Comparison of ENCODE assay signal across 8 cellular contexts in the genomic region with DNA sequence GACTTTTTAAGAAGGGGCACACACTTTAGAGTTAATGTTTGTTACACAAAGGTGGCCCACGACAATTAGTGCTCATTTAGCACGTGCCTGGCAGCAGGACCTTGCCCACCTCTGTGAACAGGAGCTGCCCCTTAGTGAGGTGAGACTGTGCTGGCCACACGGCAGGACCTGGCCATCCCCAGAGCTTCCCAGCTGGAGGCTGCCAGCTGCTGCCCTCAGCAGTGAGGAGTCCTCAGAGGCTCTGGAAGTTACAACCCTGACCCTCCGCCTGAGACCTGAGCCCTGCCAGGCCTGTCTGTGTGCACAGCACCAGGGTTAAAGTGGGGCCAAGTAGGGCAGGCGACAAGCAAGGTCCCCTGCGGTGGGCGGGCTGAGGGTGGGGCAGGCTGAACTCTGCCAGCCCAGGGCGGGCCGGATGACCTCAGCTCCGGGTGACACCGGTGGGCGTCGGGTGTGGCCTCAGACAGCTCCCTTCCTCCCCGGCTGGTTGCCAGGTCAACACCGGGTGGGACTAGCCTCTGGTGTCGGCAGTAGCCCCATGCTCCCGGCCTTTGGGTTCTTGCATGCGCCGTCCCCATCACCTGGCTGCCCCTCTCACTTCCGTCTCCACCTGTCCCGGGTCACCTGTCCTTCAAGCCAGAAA. TPM values are rescaled to one million over a fixed set of nuclear protein-coding genes. Genes with fewer than 3 reads are reported as not detected.
DNase-seq lines count a peak whose midpoint lies in the region; ATAC-seq, FAIRE-seq and TF ChIP-seq lines count a peak whose summit lies in the region.

No MANE protein-coding gene starts in this region.

- no peak for FAIRE-seq in kidney (lab: Jason Lieb, UNC)

- POLR2A ChIA-PET in activated naive CD8-positive, alpha-beta T cell treated with anti-CD3 and anti-CD28 coated beads, Interleukin-2, amount 10 ng/mL, durations not matched to agents 7 days and 5 days (lab: Charles Lee) = no interaction called here

- H3K36me3 Mint-ChIP-seq in activated T-cell treated with anti-CD3 and anti-CD28 coated beads, Interleukin-2, amount 50 U/mL, for 24 hours (ENCODE audit: low read depth) = no peaks in the 10 kb centered on the region
- H3K36me3 Mint-ChIP-seq in activated naive CD8-positive, alpha-beta T cell treated with anti-CD3 and anti-CD28 coated beads, Interleukin-2, amount 10 ng/mL, durations not matched to agents 7 days and 5 days = no peaks in the 10 kb centered on the region

- no peaks in the 10 kb centered on the region for H3K27me3 ChIP-seq in thoracic aorta (replicated peaks; ENCODE audit: insufficient read depth)

- ATAC-seq in activated naive CD8-positive, alpha-beta T cell treated with anti-CD3 and anti-CD28 coated beads, Interleukin-2, amount 10 ng/mL, durations not matched to agents 7 days and 5 days (ENCODE audit: low read depth) = no peak
- no peak for ATAC-seq in thoracic aorta (ENCODE audit: insufficient number of reproducible peaks, low FRiP score, low read depth)

- H3K4me3 ChIP-seq in kidney (ENCODE audit: low read length in 2 of 2) (no peak overlapping the region), thoracic aorta (peak overlapping the region; percentile 72)

- no peaks in the 10 kb centered on the region for H3K9me3 Mint-ChIP-seq in activated T-cell treated with anti-CD3 and anti-CD28 coated beads, Interleukin-2, amount 50 U/mL, for 24 hours
- no peaks in the 10 kb centered on the region for H3K9me3 Mint-ChIP-seq in activated naive CD8-positive, alpha-beta T cell treated with anti-CD3 and anti-CD28 coated beads, Interleukin-2, amount 10 ng/mL, durations not matched to agents 7 days and 5 days

- H3K4me1 Mint-ChIP-seq in activated T-cell treated with anti-CD3 and anti-CD28 coated beads, Interleukin-2, amount 50 U/mL, for 24 hours (ENCODE audit: low read depth) = peaks cover 1% of the 10 kb centered on the region
- H3K4me1 Mint-ChIP-seq in activated naive CD8-positive, alpha-beta T cell treated with anti-CD3 and anti-CD28 coated beads, Interleukin-2, amount 10 ng/mL, durations not matched to agents 7 days and 5 days = no peaks in the 10 kb centered on the region

- H3K27ac Mint-ChIP-seq in activated T-cell treated with anti-CD3 and anti-CD28 coated beads, Interleukin-2, amount 50 U/mL, for 24 hours = no peak overlapping the region
- H3K27ac Mint-ChIP-seq in activated naive CD8-positive, alpha-beta T cell treated with anti-CD3 and anti-CD28 coated beads, Interleukin-2, amount 10 ng/mL, durations not matched to agents 7 days and 5 days = no peak overlapping the region

- H3K9ac ChIP-seq in kidney (ENCODE audit: low read length in 2 of 2) = peak overlapping the region in 1 of 2 donors; percentile 61

- H3K4me1 ChIP-seq in kidney (ENCODE audit: control insufficient read depth in 1 of 2, insufficient read depth in 1 of 2, low read depth in 1 of 2, low read length in 2 of 2) (peaks cover 11 to 19% of the 10 kb centered on the region in 2 donors), thoracic aorta (ENCODE audit: control insufficient read depth in 1 of 2, low read depth in 2 of 2) (peaks cover 0 to 7% of the 10 kb centered on the region in 2 donors)

- H3K4me3 Mint-ChIP-seq in activated T-cell treated with anti-CD3 and anti-CD28 coated beads, Interleukin-2, amount 50 U/mL, for 24 hours = no peak overlapping the region
- H3K4me3 Mint-ChIP-seq in activated naive CD8-positive, alpha-beta T cell treated with anti-CD3 and anti-CD28 coated beads, Interleukin-2, amount 10 ng/mL, durations not matched to agents 7 days and 5 days = no peak overlapping the region

- H3K36me3 ChIP-seq in kidney (ENCODE audit: control insufficient read depth in 1 of 2, insufficient read depth in 2 of 2, low read length in 2 of 2) (no peaks in the 10 kb centered on the region), thoracic aorta (no peaks in the 10 kb centered on the region)

- peaks cover 5% of the 10 kb centered on the region for H3K27me3 Mint-ChIP-seq in activated T-cell treated with anti-CD3 and anti-CD28 coated beads, Interleukin-2, amount 50 U/mL, for 24 hours
- peaks cover 4% of the 10 kb centered on the region for H3K27me3 Mint-ChIP-seq in activated naive CD8-positive, alpha-beta T cell treated with anti-CD3 and anti-CD28 coated beads, Interleukin-2, amount 10 ng/mL, durations not matched to agents 7 days and 5 days

- TF ChIP-seq CTCF in kidney (IDR thresholded peaks at IDR 0.05; ENCODE audit: borderline replicate concordance, extremely low read depth, insufficient read depth) (no peak), thoracic aorta (IDR thresholded peaks at IDR 0.05) (no peak)

- intact Hi-C loops in kidney (cut with DNase I) = loop anchor here (5.0 kb wide), 1 partner anchor 217 kb away; no protein-coding TSS in a partner anchor

- H3K9me3 ChIP-seq in kidney (ENCODE audit: control insufficient read depth in 1 of 2, low read length in 2 of 2) = no peaks in the 10 kb centered on the region
- no peaks in the 10 kb centered on the region for H3K9me3 ChIP-seq in thoracic aorta

- H3K27ac ChIP-seq in kidney (ENCODE audit: low read depth in 2 of 2, low read length in 2 of 2) = peak overlapping the region; percentile 35 to 67
- H3K27ac ChIP-seq in thoracic aorta = peak overlapping the region in 1 of 2 donors; percentile 26

- DNase-seq in activated T-cell treated with anti-CD3 and anti-CD28 coated beads, Interleukin-2, amount 50 U/mL, for 24 hours = peak; percentile 46
- no peak for DNase-seq in activated T-cell treated with anti-CD3 and anti-CD28 coated beads, Interleukin-2, amount 50 U/mL, for 1 hour
- DNase-seq in activated naive CD8-positive, alpha-beta T cell treated with anti-CD3 and anti-CD28 coated beads, Interleukin-2, amount 10 ng/mL, durations not matched to agents 7 days and 5 days = peak; percentile 26
- peak; percentile 96 for DNase-seq in kidney
- DNase-seq in thoracic aorta (ENCODE audit: low spot score) = no peak
- DNase-seq in EL = no peak
- no peak for DNase-seq in activated gamma-delta T cell (lab: John Stamatoyannopoulos, UW)
- DNase-seq in NCI-H2171 (lab: John Stamatoyannopoulos, UW) = no peak

RNA-seq across cellular contexts. Expression of a gene that starts 9.2 kb away (rescaled TPM):
- not detected for total RNA-seq in activated naive CD8-positive, alpha-beta T cell treated with anti-CD3 and anti-CD28 coated beads, Interleukin-2, amount 10 ng/mL, durations not matched to agents 7 days and 5 days
- total RNA-seq in kidney (not detected), thoracic aorta (not detected)
- polyA plus RNA-seq in kidney (ENCODE audit: insufficient read depth, low read depth, low replicate concordance) = 0.82 TPM

RNA-seq across cellular contexts. Expression of a gene that starts 17.5 kb away (rescaled TPM):
- 1 to 10 TPM; 1.1 TPM for total RNA-seq in activated naive CD8-positive, alpha-beta T cell treated with anti-CD3 and anti-CD28 coated beads, Interleukin-2, amount 10 ng/mL, durations not matched to agents 7 days and 5 days
- 127 TPM for total RNA-seq in kidney
- polyA plus RNA-seq in kidney (ENCODE audit: insufficient read depth, low read depth, low replicate concordance) = 22.5 TPM
- total RNA-seq in thoracic aorta = 100 to 1,000 TPM; 121 to 133 TPM

RNA-seq across cellular contexts. Expression of a gene that starts 19.7 kb away (rescaled TPM):
- not detected for total RNA-seq in activated naive CD8-positive, alpha-beta T cell treated with anti-CD3 and anti-CD28 coated beads, Interleukin-2, amount 10 ng/mL, durations not matched to agents 7 days and 5 days
- total RNA-seq in kidney (11.6 TPM), thoracic aorta (not detected)
- polyA plus RNA-seq in kidney (ENCODE audit: insufficient read depth, low read depth, low replicate concordance) = 15.6 TPM

RNA-seq across cellular contexts. Expression of a gene that starts 48.4 kb away (rescaled TPM):
- total RNA-seq in activated naive CD8-positive, alpha-beta T cell treated with anti-CD3 and anti-CD28 coated beads, Interleukin-2, amount 10 ng/mL, durations not matched to agents 7 days and 5 days = 1 to 10 TPM; 3.0 TPM
- total RNA-seq in kidney (301 TPM), thoracic aorta (100 to 1,000 TPM; 135 to 228 TPM)
- 42.9 TPM for polyA plus RNA-seq in kidney (ENCODE audit: insufficient read depth, low read depth, low replicate concordance)

Comparison
In these comparisons a context has a peak if more than half of its experiments do, and no peak if none do; other contexts are left out.
1. DNase-seq: peak in activated T-cell treated with anti-CD3 and anti-CD28 coated beads, Interleukin-2, amount 50 U/mL, for 24 hours (single experiment), activated naive CD8-positive, alpha-beta T cell treated with anti-CD3 and anti-CD28 coated beads, Interleukin-2, amount 10 ng/mL, durations not matched to agents 7 days and 5 days (single experiment) and kidney (single experiment); none in activated T-cell treated with anti-CD3 and anti-CD28 coated beads, Interleukin-2, amount 50 U/mL, for 1 hour (single experiment), thoracic aorta (single experiment), EL (single experiment), activated gamma-delta T cell (single experiment) and NCI-H2171 (single experiment).
2. RNA of a gene that starts 17.5 kb away (total RNA-seq): 121 to 133 TPM in thoracic aorta and 127 TPM in kidney (single experiment); 1.1 TPM in activated naive CD8-positive, alpha-beta T cell treated with anti-CD3 and anti-CD28 coated beads, Interleukin-2, amount 10 ng/mL, durations not matched to agents 7 days and 5 days; every median in the first group is over 10 times any median in the second.
3. RNA of a gene that starts 19.7 kb away (total RNA-seq): 11.6 TPM in kidney (single experiment); not detected in activated naive CD8-positive, alpha-beta T cell treated with anti-CD3 and anti-CD28 coated beads, Interleukin-2, amount 10 ng/mL, durations not matched to agents 7 days and 5 days and not detected in thoracic aorta; every median in the first group is over 10 times any median in the second.